Comparison of ENCODE assay signal across 23 cellular contexts in genomic region chr17:80086081-80086480, GRCh38. TPM values are rescaled to one million over a fixed set of nuclear protein-coding genes. Genes with fewer than 3 reads are reported as not detected.
DNase-seq lines count a peak whose midpoint lies in the region; ATAC-seq, FAIRE-seq and TF ChIP-seq lines count a peak whose summit lies in the region.
"Had no signal": no experiment of that assay in that cellular context is flagged by ENCODE, and none has a peak within 500 bp of the region (broad histone marks: within the 10 kb centered on the region; RNA-seq: fewer than 3 reads in every experiment).

No MANE protein-coding gene starts in this region.

- H3K27ac Mint-ChIP-seq in astrocyte (ENCODE audit: unreplicated experiment): peak overlapping the region; percentile 66
- H3K27ac Mint-ChIP-seq in activated T-cell treated with anti-CD3 and anti-CD28 coated beads, Interleukin-2, amount 50 U/mL, for 72 hours: no peak overlapping the region
- H3K27ac Mint-ChIP-seq: CD4-positive, CD25-positive, alpha-beta regulatory T cell; IgD-negative memory B cell had no signal

- H4K20me1 ChIP-seq in Karpas-422 (ENCODE audit: insufficient read depth, low read depth, low read length): no peaks in the 10 kb centered on the region
- no peaks in the 10 kb centered on the region for H4K20me1 ChIP-seq in astrocyte (ENCODE audit: insufficient read depth, low read length)

- no peaks in the 10 kb centered on the region for H3K9me2 ChIP-seq in Karpas-422 (replicated peaks; ENCODE audit: insufficient read depth, low read length)
- H3K9me2 ChIP-seq: SK-N-SH had no signal

- H3K36me3 ChIP-seq in Karpas-422 (ENCODE audit: insufficient read depth, low read length): no peaks in the 10 kb centered on the region
- H3K36me3 ChIP-seq in astrocyte (ENCODE audit: insufficient read depth, low read length): no peaks in the 10 kb centered on the region

- H3K9ac ChIP-seq in Karpas-422 (ENCODE audit: low read length): no peak overlapping the region
- no peak overlapping the region for H3K9ac ChIP-seq in astrocyte (ENCODE audit: low read length)
- H3K9ac ChIP-seq: SK-N-SH had no signal

- H3K79me2 ChIP-seq in Karpas-422 (ENCODE audit: low read length) (no peaks in the 10 kb centered on the region), astrocyte (ENCODE audit: insufficient read depth, low read length) (no peaks in the 10 kb centered on the region)

- no peaks in the 10 kb centered on the region for H3K4me1 Mint-ChIP-seq in astrocyte (ENCODE audit: low read depth, unreplicated experiment)
- H3K4me1 Mint-ChIP-seq in activated T-cell treated with anti-CD3 and anti-CD28 coated beads, Interleukin-2, amount 50 U/mL, for 72 hours (ENCODE audit: low read depth): peaks cover 6% of the 10 kb centered on the region

- no peak overlapping the region for H2AFZ ChIP-seq in Karpas-422 (ENCODE audit: low read length)
- H2AFZ ChIP-seq in astrocyte (ENCODE audit: low read depth, low read length): no peak overlapping the region

- no peak for TF ChIP-seq CTCF in astrocyte (IDR thresholded peaks at IDR 0.05; ENCODE audit: insufficient read depth, low read depth, low read length)

- no peak overlapping the region for H3K4me3 Mint-ChIP-seq in astrocyte (ENCODE audit: unreplicated experiment)
- no peak overlapping the region for H3K4me3 Mint-ChIP-seq in activated T-cell treated with anti-CD3 and anti-CD28 coated beads, Interleukin-2, amount 50 U/mL, for 72 hours
- H3K4me3 Mint-ChIP-seq: CD4-positive, CD25-positive, alpha-beta regulatory T cell had no signal

- peaks cover 20% of the 10 kb centered on the region for H3K27me3 Mint-ChIP-seq in astrocyte (ENCODE audit: low read depth, unreplicated experiment)
- H3K27me3 Mint-ChIP-seq in activated T-cell treated with anti-CD3 and anti-CD28 coated beads, Interleukin-2, amount 50 U/mL, for 72 hours (ENCODE audit: low read depth): no peaks in the 10 kb centered on the region

- H3K4me3 ChIP-seq in Karpas-422 (ENCODE audit: low read length) (no peak overlapping the region), astrocyte (ENCODE audit: insufficient read depth, low read depth, low read length) (no peak overlapping the region)

- H3K4me1 ChIP-seq in Karpas-422 (ENCODE audit: low read length): no peaks in the 10 kb centered on the region
- no peaks in the 10 kb centered on the region for H3K4me1 ChIP-seq in astrocyte (ENCODE audit: insufficient read depth, low read length)

- H3K27me3 ChIP-seq in Karpas-422 (ENCODE audit: low read length) (no peaks in the 10 kb centered on the region), astrocyte (ENCODE audit: insufficient read depth, low read length) (peaks cover 8% of the 10 kb centered on the region)

- H3K9me3 ChIP-seq in Karpas-422 (ENCODE audit: low read length) (no peaks in the 10 kb centered on the region), astrocyte (ENCODE audit: insufficient read depth, low read depth, low read length) (no peaks in the 10 kb centered on the region)
- H3K9me3 ChIP-seq: SK-N-SH had no signal

- no peaks in the 10 kb centered on the region for H3K9me3 Mint-ChIP-seq in astrocyte (ENCODE audit: unreplicated experiment)
- H3K9me3 Mint-ChIP-seq in activated T-cell treated with anti-CD3 and anti-CD28 coated beads, Interleukin-2, amount 50 U/mL, for 72 hours: no peaks in the 10 kb centered on the region
- H3K9me3 Mint-ChIP-seq: CD4-positive, CD25-positive, alpha-beta regulatory T cell; IgD-negative memory B cell had no signal

- peak; percentile 42 for DNase-seq in activated effector memory CD4-positive, alpha-beta T cell treated with anti-CD3 and anti-CD28 coated beads, Interleukin-2, amount 50 U/mL, for 16 hours
- no peak for DNase-seq in activated effector memory CD4-positive, alpha-beta T cell treated with Interleukin-2 at 50 U/mL for 16 hours
- DNase-seq in DMS153 (lab: John Stamatoyannopoulos, UW) (peak; percentile 27), Karpas-422 (peak; percentile 44), astrocyte (ENCODE audit: low read depth) (no peak), kidney tubule cell (ENCODE audit: low spot score) (no peak), globus pallidus (ENCODE audit: low spot score) (no peak)
- DNase-seq in activated T-cell treated with anti-CD3 and anti-CD28 coated beads, Interleukin-2, amount 50 U/mL, for 72 hours: no peak
- DNase-seq: CD4-positive, CD25-positive, alpha-beta regulatory T cell; COR-L47; GOT3; HCEC 1CT; NCI-H2029; NCI-H2171 treated with DMSO at 0.1 percent for 48 hours; NCI-H524 treated with DMSO at 0.1 percent for 48 hours; OCI-M1; SHP77 treated with DMSO at 0.1 percent for 48 hours; SK-N-SH had no signal

- FAIRE-seq in astrocyte (lab: Jason Lieb, UNC): no peak
- FAIRE-seq: A204.1, G401.6, GM18507 had no signal

- ATAC-seq in activated T-cell treated with anti-CD3 and anti-CD28 coated beads, Interleukin-2, amount 50 U/mL, for 72 hours (replicated peaks in 1 of 2): no peak

- no peak overlapping the region for H3K27ac ChIP-seq in Karpas-422 (ENCODE audit: low read length)
- no peak overlapping the region for H3K27ac ChIP-seq in astrocyte (ENCODE audit: low read depth, low read length)
- H3K27ac ChIP-seq: HL-60 had no signal

- H3K4me2 ChIP-seq in Karpas-422 (ENCODE audit: low read depth, low read length, poor library complexity, severe bottlenecking): no peak overlapping the region
- no peak overlapping the region for H3K4me2 ChIP-seq in astrocyte (ENCODE audit: low read length)
- H3K4me2 ChIP-seq: SK-N-SH had no signal

- H3K36me3 Mint-ChIP-seq in astrocyte (ENCODE audit: low read depth, unreplicated experiment): peaks cover 4% of the 10 kb centered on the region
- H3K36me3 Mint-ChIP-seq in activated T-cell treated with anti-CD3 and anti-CD28 coated beads, Interleukin-2, amount 50 U/mL, for 72 hours (ENCODE audit: insufficient read depth in 2 of 2): no peaks in the 10 kb centered on the region
- H3K36me3 Mint-ChIP-seq: CD4-positive, CD25-positive, alpha-beta regulatory T cell had no signal

RNA-seq across cellular contexts. Expression of gene GAA, which starts 15.3 kb away (rescaled TPM):
- total RNA-seq in Karpas-422 (2014; rRNA removed; shearing (Covaris generic); ENCODE audit: low replicate concordance): 4.3 and 6.2 TPM in 2 replicates
- total RNA-seq in astrocyte: 46.9 and 47.7 TPM in 2 replicates
- 10 to 100 TPM; 31.7 to 37.1 TPM for total RNA-seq in activated T-cell treated with anti-CD3 and anti-CD28 coated beads, Interleukin-2, amount 50 U/mL, for 72 hours

RNA-seq across cellular contexts. Expression of gene CCDC40, which starts 49.6 kb away (rescaled TPM):
- total RNA-seq in Karpas-422 (2014; rRNA removed; shearing (Covaris generic); ENCODE audit: low replicate concordance): not detected in 2 replicates
- total RNA-seq in astrocyte: 5.0 and 7.0 TPM in 2 replicates
- 1 to 10 TPM in 1 of 2 donors, under 1 TPM in 1; 0.53 to 1.3 TPM for total RNA-seq in activated T-cell treated with anti-CD3 and anti-CD28 coated beads, Interleukin-2, amount 50 U/mL, for 72 hours

RNA-seq across cellular contexts. Expression of gene TBC1D16, which starts 50.4 kb away (rescaled TPM):
- 0.22 and 1.9 TPM in 2 replicates for total RNA-seq in Karpas-422 (2014; rRNA removed; shearing (Covaris generic); ENCODE audit: low replicate concordance)
- total RNA-seq in astrocyte: 37.6 and 45.1 TPM in 2 replicates
- 10 to 100 TPM; 15.8 to 32.8 TPM for total RNA-seq in activated T-cell treated with anti-CD3 and anti-CD28 coated beads, Interleukin-2, amount 50 U/mL, for 72 hours

Comparison
In these comparisons a context has a peak if more than half of its experiments do, and no peak if none do; other contexts are left out.
1. DNase-seq: peak in activated effector memory CD4-positive, alpha-beta T cell treated with anti-CD3 and anti-CD28 coated beads, Interleukin-2, amount 50 U/mL, for 16 hours (single experiment), DMS153 (single experiment) and Karpas-422 (single experiment); none in activated effector memory CD4-positive, alpha-beta T cell treated with Interleukin-2 at 50 U/mL for 16 hours (single experiment), astrocyte (single experiment), kidney tubule cell (single experiment), activated T-cell treated with anti-CD3 and anti-CD28 coated beads, Interleukin-2, amount 50 U/mL, for 72 hours (0 of 2) and globus pallidus (single experiment).